8 cellular contexts compared by ENCODE assay signal in the genomic region with DNA sequence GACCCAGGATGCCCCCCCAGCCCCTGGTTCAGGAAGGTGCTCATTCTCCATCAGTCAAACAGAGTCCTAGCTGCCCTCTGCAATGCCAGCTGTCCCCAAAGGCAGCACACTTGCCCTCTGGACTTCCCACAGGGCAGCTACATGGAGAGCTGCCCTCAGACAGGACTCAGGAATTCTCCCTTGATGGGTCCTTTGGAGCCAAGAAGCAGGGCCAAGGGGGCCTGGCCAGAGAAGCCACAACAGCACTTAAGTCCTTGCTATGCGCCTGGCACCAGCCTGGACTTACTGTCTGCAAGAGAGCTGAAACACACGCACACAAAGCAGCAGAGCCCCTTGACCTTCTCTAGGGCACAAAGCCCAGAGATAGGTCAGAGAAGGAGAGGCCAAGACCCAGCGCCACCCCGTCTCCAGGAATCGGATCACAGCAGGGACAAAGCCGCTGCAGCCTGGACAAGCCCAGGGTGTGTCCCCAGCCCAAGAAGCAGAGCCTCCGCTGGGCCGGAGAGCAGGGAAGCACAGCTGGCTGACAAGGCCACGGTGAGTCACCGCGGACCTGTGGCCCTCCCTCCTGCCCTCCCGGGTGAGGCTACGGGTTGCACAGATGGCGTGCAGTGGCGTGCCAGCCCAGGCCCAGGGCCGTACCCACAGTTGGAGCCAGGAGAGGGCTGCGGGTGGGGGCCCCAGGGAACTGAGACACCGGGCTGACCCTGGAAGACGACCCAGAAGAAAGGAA. TPM values are rescaled to one million over a fixed set of nuclear protein-coding genes. Genes with fewer than 3 reads are reported as not detected.
DNase-seq lines count a peak whose midpoint lies in the region; ATAC-seq and TF ChIP-seq lines count a peak whose summit lies in the region.

No MANE protein-coding gene starts in this region.

- POLR2A ChIA-PET in CD8-positive, alpha-beta T cell (lab: Charles Lee) = interaction anchor here (0.6 to 1.3 kb wide), 2 partner anchors 184 to 499 kb away, joined by 3 to 5 read pairs; no protein-coding TSS in a partner anchor

- H3K27ac Mint-ChIP-seq in CD8-positive, alpha-beta T cell = no peak overlapping the region

- no peak overlapping the region for H3K4me3 ChIP-seq in CD8-positive, alpha-beta T cell (ENCODE audit: low read depth, low read length)
- H3K4me3 ChIP-seq in KMS-11 (IDR thresholded peaks at IDR 0.05; ENCODE audit: insufficient read depth, low read depth, low read length) = peak overlapping the region; percentile 14
- peak overlapping the region; percentile 78 for H3K4me3 ChIP-seq in adipocyte (ENCODE audit: low read length)
- H3K4me3 ChIP-seq in right cardiac atrium (ENCODE audit: low read length) = peak overlapping the region; percentile 57
- peak overlapping the region; percentile 35 to 75 (median 72) for H3K4me3 ChIP-seq in sigmoid colon

- TF ChIP-seq CTCF in CD8-positive, alpha-beta T cell (IDR thresholded peaks at IDR 0.05) = no peak
- no peak for TF ChIP-seq CTCF in KMS-11 (conservative IDR thresholded peaks at IDR 0.05; ENCODE audit: low read depth, low read length)
- TF ChIP-seq CTCF in sigmoid colon (IDR thresholded peaks at IDR 0.05) = no peak

- peaks cover 19% of the 10 kb centered on the region for H3K4me1 ChIP-seq in CD8-positive, alpha-beta T cell (ENCODE audit: insufficient read depth, low read length)
- H3K4me1 ChIP-seq in KMS-11 (ENCODE audit: low read depth, poor library complexity, severe bottlenecking) (no peaks in the 10 kb centered on the region), adipocyte (ENCODE audit: control insufficient read depth, insufficient read depth, low read length) (peaks cover 18% of the 10 kb centered on the region), right cardiac atrium (ENCODE audit: control insufficient read depth, insufficient read depth, low read length) (no peaks in the 10 kb centered on the region), sigmoid colon (peaks cover 7 to 75% (median 72%) of the 10 kb centered on the region in 4 donors)

- H3K4me3 Mint-ChIP-seq in CD8-positive, alpha-beta T cell = peak overlapping the region; percentile 72

- DNase-seq in CD8-positive, alpha-beta T cell = peak in 1 of 7 experiments; percentile 51
- DNase-seq in adipocyte (ENCODE audit: low read depth) = peak; percentile 75
- DNase-seq in right cardiac atrium = peak; percentile 77 to 86 (median 79)
- DNase-seq in sigmoid colon = peak; percentile 91
- DNase-seq in T-helper 9 cell = no peak
- DNase-seq in cortex of kidney (lab: John Stamatoyannopoulos, UW) = no peak

- H3K4me1 Mint-ChIP-seq in CD8-positive, alpha-beta T cell (ENCODE audit: low read depth) = peaks cover 13% of the 10 kb centered on the region

- CTCF ChIA-PET in CD8-positive, alpha-beta T cell (lab: Charles Lee) = interaction anchor here (0.8 to 18.7 kb wide), 10 partner anchors 10 to 498 kb away, joined by 3 to 264 read pairs (median 4); no protein-coding TSS in a partner anchor

- no peaks in the 10 kb centered on the region for H4K20me1 ChIP-seq in KMS-11 (ENCODE audit: insufficient read depth)

- peak overlapping the region; percentile 76; the same call in 1 of the 2 replicates for H3K4me2 ChIP-seq in KMS-11

- intact Hi-C loops in CD8-positive, alpha-beta T cell (cut with DNase I, micrococcal nuclease) = loop anchor here in 1 of 2 experiments (1.0 to 10.0 kb wide), 3 partner anchors 121 to 465 kb away; no protein-coding TSS in a partner anchor
- intact Hi-C loops in right cardiac atrium (cut with DNase I) = loop anchor here (2.0 to 5.0 kb wide), 5 partner anchors 179 to 464 kb away; no protein-coding TSS in a partner anchor
- intact Hi-C loops in sigmoid colon (cut with DNase I) = loop anchor here (1.0 to 5.0 kb wide), 5 partner anchors 59 to 629 kb away; a partner anchor contains a TSS

- H3K27ac ChIP-seq in CD8-positive, alpha-beta T cell (ENCODE audit: low read depth, low read length) = no peak overlapping the region
- no peak overlapping the region for H3K27ac ChIP-seq in KMS-11
- H3K27ac ChIP-seq in right cardiac atrium (ENCODE audit: low read length) = no peak overlapping the region
- peak overlapping the region; percentile 84 to 97 (median 93) for H3K27ac ChIP-seq in sigmoid colon

- TF ChIP-seq POLR2A in sigmoid colon (IDR thresholded peaks at IDR 0.05) = no peak

- no peaks in the 10 kb centered on the region for H3K9me3 Mint-ChIP-seq in CD8-positive, alpha-beta T cell

- 25% methylated on average over 19 of the region's 19 CpGs for WGBS in right cardiac atrium
- 8 to 23% methylated on average over 19 of the region's 19 CpGs for WGBS in sigmoid colon, 2 donors

- no peaks in the 10 kb centered on the region for H3K79me2 ChIP-seq in KMS-11 (ENCODE audit: insufficient read depth, low read depth)

- H3K27me3 ChIP-seq in CD8-positive, alpha-beta T cell (ENCODE audit: insufficient read depth, low read length) = peaks cover 14% of the 10 kb centered on the region
- peaks cover 6% of the 10 kb centered on the region; the same call in 1 of the 2 replicates for H3K27me3 ChIP-seq in KMS-11 (ENCODE audit: insufficient read depth, low read depth)
- H3K27me3 ChIP-seq in adipocyte (replicated peaks; ENCODE audit: control insufficient read depth, insufficient read depth, low read length) = no peaks in the 10 kb centered on the region
- H3K27me3 ChIP-seq in right cardiac atrium (ENCODE audit: control insufficient read depth, insufficient read depth) = no peaks in the 10 kb centered on the region
- H3K27me3 ChIP-seq in sigmoid colon = no peaks in the 10 kb centered on the region

- no peak overlapping the region; the same call in 1 of the 2 replicates for H2AFZ ChIP-seq in KMS-11 (ENCODE audit: low read depth)

- H3K9me3 ChIP-seq in CD8-positive, alpha-beta T cell (ENCODE audit: low read length) = no peaks in the 10 kb centered on the region
- H3K9me3 ChIP-seq in adipocyte (ENCODE audit: control insufficient read depth, low read length) (no peaks in the 10 kb centered on the region), right cardiac atrium (ENCODE audit: control insufficient read depth, low read length) (no peaks in the 10 kb centered on the region), sigmoid colon (no peaks in the 10 kb centered on the region)

- H3K9ac ChIP-seq in KMS-11 (no peak overlapping the region), adipocyte (ENCODE audit: low read length) (no peak overlapping the region)

- TF ChIP-seq EP300 in sigmoid colon (IDR thresholded peaks at IDR 0.05) = no peak

- H3K36me3 ChIP-seq in CD8-positive, alpha-beta T cell (ENCODE audit: insufficient read depth, low read length) = no peaks in the 10 kb centered on the region
- H3K36me3 ChIP-seq in KMS-11 (ENCODE audit: insufficient read depth) (no peaks in the 10 kb centered on the region), adipocyte (ENCODE audit: control insufficient read depth, insufficient read depth, low read length, severe bottlenecking) (no peaks in the 10 kb centered on the region), sigmoid colon (no peaks in the 10 kb centered on the region)

- no peaks in the 10 kb centered on the region for H3K36me3 Mint-ChIP-seq in CD8-positive, alpha-beta T cell

- ATAC-seq in CD8-positive, alpha-beta T cell = no peak
- peak; percentile 46 for ATAC-seq in GM19043 (IDR thresholded peaks at IDR 0.05; ENCODE audit: low read depth, unreplicated experiment)
- peak; percentile 38 to 84 for ATAC-seq in right cardiac atrium

- peaks cover 16% of the 10 kb centered on the region for H3K27me3 Mint-ChIP-seq in CD8-positive, alpha-beta T cell (ENCODE audit: low read depth)

RNA-seq across cellular contexts. Expression of a gene that starts 1.7 kb away (rescaled TPM):
- not detected for total RNA-seq in CD8-positive, alpha-beta T cell
- total RNA-seq in right cardiac atrium (1 to 10 TPM in 2 of 4 donors, under 1 TPM in 2; 0.60 to 1.8 (median 1.2) TPM), sigmoid colon (10 to 100 TPM in 1 of 4 donors, 1 to 10 TPM in 3; 6.4 to 25.5 (median 8.7) TPM)
- polyA plus RNA-seq in right cardiac atrium (0.63 TPM), sigmoid colon (1 to 10 TPM in 1 of 3 donors, under 1 TPM in 2; 0.23 to 2.8 (median 0.60) TPM)

Comparison
In these comparisons a context has a peak if more than half of its experiments do, and no peak if none do; other contexts are left out.
1. DNase-seq: peak in adipocyte (single experiment), right cardiac atrium (3 of 3) and sigmoid colon (single experiment); none in T-helper 9 cell (single experiment) and cortex of kidney (single experiment).
2. H3K27ac ChIP-seq: peak in sigmoid colon (4 of 4); none in CD8-positive, alpha-beta T cell (single experiment), KMS-11 (single experiment) and right cardiac atrium (single experiment).